17 cellular contexts compared by ENCODE assay signal in the genomic region with DNA sequence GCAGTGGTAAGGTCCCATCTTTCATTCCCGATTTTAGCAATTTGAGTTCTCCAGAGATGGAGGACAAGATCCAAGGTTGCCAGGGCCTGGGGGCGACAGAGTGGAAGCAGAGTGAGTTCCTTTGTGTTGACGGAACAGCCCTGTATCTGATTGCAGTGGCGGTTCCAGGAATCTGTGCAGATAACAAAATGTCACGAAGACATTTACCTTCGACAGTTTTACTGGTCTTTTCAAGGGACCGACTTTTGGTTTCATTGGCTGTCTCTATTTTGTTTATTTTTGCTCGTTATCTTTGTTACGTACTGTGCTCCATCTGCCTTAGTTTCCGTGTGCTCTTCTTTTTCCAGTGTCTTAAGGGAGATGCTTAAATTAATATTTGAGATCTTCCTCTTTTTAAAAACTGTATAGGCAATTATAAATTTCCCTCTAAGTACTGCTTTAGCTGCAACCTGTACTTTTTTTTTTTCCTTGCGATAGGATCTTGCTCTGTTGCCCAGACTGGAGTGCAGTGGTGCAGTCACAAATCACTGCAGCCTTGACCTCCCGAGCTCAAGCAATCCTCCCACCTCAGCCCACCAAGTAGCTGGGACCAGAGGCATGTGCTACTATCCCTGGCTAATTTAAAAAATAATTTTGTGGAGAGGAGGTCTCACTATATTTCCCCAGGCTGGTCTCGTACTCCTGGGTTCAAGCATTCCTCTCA. TPM values are rescaled to one million over a fixed set of nuclear protein-coding genes. Genes with fewer than 3 reads are reported as not detected.
DNase-seq lines count a peak whose midpoint lies in the region; TF ChIP-seq lines count a peak whose summit lies in the region.
"Had no signal": no experiment of that assay in that cellular context is flagged by ENCODE, and none has a peak within 500 bp of the region (broad histone marks: within the 10 kb centered on the region; RNA-seq: fewer than 3 reads in every experiment).

No MANE protein-coding gene starts in this region.

- H3K9me3 ChIP-seq in cardiac muscle cell (ENCODE audit: low read depth), result no peaks in the 10 kb centered on the region
- no peaks in the 10 kb centered on the region for H3K9me3 ChIP-seq in left ventricle myocardium inferior (replicated peaks)
- no peaks in the 10 kb centered on the region for H3K9me3 ChIP-seq in endodermal cell (ENCODE audit: control insufficient read depth, low read length)
- no peaks in the 10 kb centered on the region for H3K9me3 ChIP-seq in neutrophil

- no peak overlapping the region for H3K27ac Mint-ChIP-seq in endodermal cell

- intact Hi-C loops in left ventricle myocardium inferior (cut with micrococcal nuclease), result no loop called here

- peaks cover 13% of the 10 kb centered on the region for H3K4me1 Mint-ChIP-seq in endodermal cell

- in situ Hi-C loops in ACHN (cut with HindIII; ENCODE audit: low pct_ligation_motif_present, low pct_unique_long_range_greater_than_20kb, low sequenced_read_pairs), result no loop called here

- H3K36me3 ChIP-seq in cardiac muscle cell, result no peaks in the 10 kb centered on the region
- peaks cover 11% of the 10 kb centered on the region for H3K36me3 ChIP-seq in left ventricle myocardium inferior
- H3K36me3 ChIP-seq in endodermal cell (ENCODE audit: control insufficient read depth, insufficient read depth, low read length), result no peaks in the 10 kb centered on the region
- peaks cover 22% of the 10 kb centered on the region for H3K36me3 ChIP-seq in neutrophil

- H3K4me3 ChIP-seq in cardiac muscle cell, result no peak overlapping the region
- H3K4me3 ChIP-seq in left ventricle myocardium inferior, result no peak overlapping the region
- H3K4me3 ChIP-seq in endodermal cell (ENCODE audit: low read length), result peak overlapping the region; percentile 20
- H3K4me3 ChIP-seq in neutrophil (ENCODE audit: low read depth in 1 of 2, low read length in 1 of 2), result no peak overlapping the region

- 90 to 91% methylated on average over 11 to 13 of the region's 13 CpGs for WGBS in endodermal cell (ENCODE audit: insufficient coverage in 1 of 2, insufficient read length in 1 of 2), 2 experiments

- no peak overlapping the region for H3K4me3 Mint-ChIP-seq in endodermal cell
- H3K4me3 Mint-ChIP-seq: CD14-positive monocyte had no signal

- H3K27ac ChIP-seq in cardiac muscle cell, result peak overlapping the region; percentile 90
- H3K27ac ChIP-seq in left ventricle myocardium inferior (replicated peaks), result no peak overlapping the region
- H3K27ac ChIP-seq in endodermal cell (ENCODE audit: low read depth, low read length), result no peak overlapping the region
- peak overlapping the region; percentile 68 for H3K27ac ChIP-seq in neutrophil

- no peaks in the 10 kb centered on the region for H3K27me3 Mint-ChIP-seq in endodermal cell (ENCODE audit: insufficient read depth)

- no peak overlapping the region for H3K9ac ChIP-seq in endodermal cell (ENCODE audit: extremely low read depth, low read length, poor library complexity, severe bottlenecking)

- peaks cover 9% of the 10 kb centered on the region for H3K36me3 Mint-ChIP-seq in endodermal cell (ENCODE audit: low read depth)

- TF ChIP-seq CTCF in cardiac muscle cell (IDR thresholded peaks at IDR 0.05; ENCODE audit: low read depth, low read length) (no peak), left ventricle myocardium inferior (IDR thresholded peaks at IDR 0.05; ENCODE audit: borderline replicate concordance) (no peak), endodermal cell (conservative IDR thresholded peaks at IDR 0.05) (no peak), neutrophil (IDR thresholded peaks at IDR 0.05) (no peak)

- H3K27me3 ChIP-seq in cardiac muscle cell (no peaks in the 10 kb centered on the region), left ventricle myocardium inferior (ENCODE audit: low read depth) (no peaks in the 10 kb centered on the region), endodermal cell (ENCODE audit: control insufficient read depth, insufficient read depth, low read length, poor library complexity, severe bottlenecking) (no peaks in the 10 kb centered on the region), neutrophil (no peaks in the 10 kb centered on the region)

- no peaks in the 10 kb centered on the region for H3K9me3 Mint-ChIP-seq in endodermal cell

- DNase-seq in cardiac muscle cell (ENCODE audit: low read depth in 1 of 2, low spot score in 1 of 2), result no peak
- no peak for DNase-seq in left ventricle myocardium inferior
- DNase-seq in endodermal cell, result no peak
- DNase-seq in iPS-NIHi11 (ENCODE audit: low spot score), result no peak
- DNase-seq in ACHN, result no peak
- DNase-seq in NCI-H774 (lab: John Stamatoyannopoulos, UW), result no peak
- DNase-seq: DMS153, IMR-90, Kasumi-1, NCI-H1105, NCI-H1694, NCI-H2107, NCI-H345, NCI-H526, SHP77 had no signal

- H3K4me1 ChIP-seq in cardiac muscle cell (ENCODE audit: low read depth) (peaks cover 41% of the 10 kb centered on the region), left ventricle myocardium inferior (peaks cover 47% of the 10 kb centered on the region), endodermal cell (ENCODE audit: control insufficient read depth, insufficient read depth, low read length) (peaks cover 6% of the 10 kb centered on the region), neutrophil (ENCODE audit: control insufficient read depth in 1 of 2, insufficient read depth in 1 of 2, low read depth in 1 of 2, low read length in 1 of 2) (peaks cover 14 to 15% of the 10 kb centered on the region in 2 experiments)

RNA-seq across cellular contexts. Expression of gene KDM4B, which starts 23.2 kb away (rescaled TPM):
- 58.5 and 90.6 TPM in 2 replicates for total RNA-seq in cardiac muscle cell
- 74.6 and 79.5 TPM in 2 replicates for polyA plus RNA-seq in cardiac muscle cell
- total RNA-seq in left ventricle myocardium inferior, result 34.1 TPM
- 10 to 100 TPM; 27.8 to 38.5 TPM for total RNA-seq in endodermal cell
- polyA plus RNA-seq in endodermal cell (2013, experiment 1 of 2), result 38.5 TPM
- 33.4 TPM for polyA plus RNA-seq in endodermal cell (2013, experiment 2 of 2)

Comparison
In these comparisons a context has a peak if more than half of its experiments do, and no peak if none do; other contexts are left out.
1. H3K27ac ChIP-seq: peak in cardiac muscle cell (single experiment) and neutrophil (single experiment); none in left ventricle myocardium inferior (single experiment) and endodermal cell (single experiment).